In the genomic region with DNA sequence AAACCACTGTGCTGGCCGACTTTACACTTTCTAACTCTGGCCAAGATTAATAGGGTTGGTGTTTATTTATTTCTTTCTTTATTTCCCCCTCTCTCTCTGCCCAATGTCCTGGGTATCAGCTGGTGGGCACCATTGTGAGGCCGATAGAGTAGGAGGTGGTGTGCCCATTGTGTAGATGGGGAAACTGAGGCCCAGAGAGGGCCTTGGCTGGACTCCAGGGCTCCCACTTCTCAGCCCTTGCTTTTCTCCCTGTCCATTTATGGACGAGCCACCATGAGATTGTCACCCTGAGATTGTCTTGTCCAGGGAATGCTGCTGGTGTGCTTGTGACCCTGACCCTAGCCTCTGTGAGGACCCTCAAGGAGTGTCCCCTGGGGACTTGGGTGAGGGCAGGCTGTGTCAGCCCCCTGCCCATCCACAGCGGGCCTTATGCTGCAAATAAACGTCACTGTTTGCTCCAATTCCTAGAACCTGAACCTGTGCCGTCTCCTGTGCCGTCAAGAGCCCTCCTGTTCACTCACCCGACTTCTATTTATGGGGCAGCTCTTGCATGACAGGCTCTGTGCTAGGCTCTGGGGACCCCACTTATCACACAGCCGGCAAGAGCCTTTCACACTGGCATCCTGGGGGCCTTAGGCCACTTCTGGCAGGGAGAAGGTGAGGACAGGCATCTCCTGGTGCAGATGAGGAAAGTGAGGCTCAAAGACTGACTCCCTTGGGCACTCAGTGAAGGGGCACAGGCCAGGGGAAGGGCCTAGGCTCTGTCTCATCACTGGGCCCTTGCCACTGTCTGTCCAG, we compare ENCODE assay signal across 21 cellular contexts. TPM values are rescaled to one million over a fixed set of nuclear protein-coding genes. Genes with fewer than 3 reads are reported as not detected.
DNase-seq lines count a peak whose midpoint lies in the region; ATAC-seq lines count a peak whose summit lies in the region.
"Had no signal": no experiment of that assay in that cellular context is flagged by ENCODE, and none has a peak within 500 bp of the region (broad histone marks: within the 10 kb centered on the region; RNA-seq: fewer than 3 reads in every experiment).

No MANE protein-coding gene starts in this region.

- peaks cover 17% of the 10 kb centered on the region for H3K4me1 Mint-ChIP-seq in activated T-cell treated with anti-CD3 and anti-CD28 coated beads, Interleukin-2, amount 50 U/mL, for 4 hours (ENCODE audit: low read depth)

- H3K9me3 Mint-ChIP-seq in activated T-cell treated with anti-CD3 and anti-CD28 coated beads, Interleukin-2, amount 50 U/mL, for 4 hours: peaks cover 12% of the 10 kb centered on the region
- H3K9me3 Mint-ChIP-seq: nephron had no signal

- H3K27me3 Mint-ChIP-seq in activated T-cell treated with anti-CD3 and anti-CD28 coated beads, Interleukin-2, amount 50 U/mL, for 4 hours (ENCODE audit: low read depth): no peaks in the 10 kb centered on the region
- H3K27me3 Mint-ChIP-seq: activated naive CD8-positive, alpha-beta T cell treated with anti-CD3 and anti-CD28 coated beads, Interleukin-2, amount 50 U/mL, for 24 hours; effector memory CD8-positive, alpha-beta T cell had no signal

- intact Hi-C loops in posterior vena cava (cut with DNase I): no loop called here

- H3K27ac ChIP-seq in cingulate gyrus (ENCODE audit: low read depth, low read length): peak overlapping the region; percentile 79
- H3K27ac ChIP-seq: parathyroid adenoma had no signal

- ATAC-seq in activated T-cell treated with anti-CD3 and anti-CD28 coated beads, Interleukin-2, amount 50 U/mL, for 4 hours: no peak
- no peak for ATAC-seq in GM21423 (IDR thresholded peaks at IDR 0.05; ENCODE audit: unreplicated experiment)
- ATAC-seq: activated naive CD8-positive, alpha-beta T cell treated with anti-CD3 and anti-CD28 coated beads, Interleukin-2, amount 50 U/mL, for 24 hours; effector memory CD8-positive, alpha-beta T cell; esophagus mucosa had no signal

- no peaks in the 10 kb centered on the region for H3K27me3 ChIP-seq in H7 (ENCODE audit: control insufficient read depth, insufficient read depth, low read length)

- peaks cover 8% of the 10 kb centered on the region for H3K36me3 Mint-ChIP-seq in activated T-cell treated with anti-CD3 and anti-CD28 coated beads, Interleukin-2, amount 50 U/mL, for 4 hours (ENCODE audit: insufficient read depth)

- no peak overlapping the region for H3K4me3 Mint-ChIP-seq in activated T-cell treated with anti-CD3 and anti-CD28 coated beads, Interleukin-2, amount 50 U/mL, for 4 hours
- H3K4me3 Mint-ChIP-seq: activated naive CD8-positive, alpha-beta T cell treated with anti-CD3 and anti-CD28 coated beads, Interleukin-2, amount 50 U/mL, for 24 hours; activated T-helper 1 cell treated with anti-CD3 and anti-CD28 coated beads, Interleukin-12 subunit alpha, Interleukin-12 subunit beta, Interleukin-2, Interleukin-4 antibody, amounts not matched to agents 30 ng/mL and 10 ng/mL and 1 ng/mL, durations not matched to agents 14 hours and 24 hours and 36 hours; effector memory CD8-positive, alpha-beta T cell; nephron; T-helper 1 cell treated with Interleukin-12 subunit alpha and Interleukin-12 subunit beta and Interleukin-4 antibody, amounts not matched to agents 30 μg/mL and 1 μg/mL, for 36 hours had no signal

- no peaks in the 10 kb centered on the region for H3K36me3 ChIP-seq in H7 (replicated peaks; ENCODE audit: control insufficient read depth, insufficient read depth, low read length)

- DNase-seq in activated T-cell treated with anti-CD3 and anti-CD28 coated beads, Interleukin-2, amount 50 U/mL, for 1 hour: peak; percentile 8
- no peak for DNase-seq in activated T-cell treated with anti-CD3 and anti-CD28 coated beads, Interleukin-2, amount 50 U/mL, for 4 hours
- DNase-seq in H7 (peak; percentile 5), posterior vena cava (ENCODE audit: low spot score) (peak; percentile 34), AG20443 (ENCODE audit: low spot score) (no peak), NCI-H187 (lab: John Stamatoyannopoulos, UW) (no peak)
- DNase-seq: activated naive CD8-positive, alpha-beta T cell treated with anti-CD3 and anti-CD28 coated beads, Interleukin-2, amount 50 U/mL, for 24 hours; effector memory CD8-positive, alpha-beta T cell; foreskin melanocyte; NCI-H1048; NCI-H1694 treated with DMSO at 0.1 percent for 48 hours had no signal

- no peak overlapping the region for H3K4me3 ChIP-seq in H7 (ENCODE audit: insufficient read depth, low read depth, low read length)

RNA-seq across cellular contexts. Expression of gene SUN5, which starts 24.8 kb away (rescaled TPM):
- total RNA-seq in activated T-cell treated with anti-CD3 and anti-CD28 coated beads, Interleukin-2, amount 50 U/mL, for 4 hours: not detected
- not detected in 2 replicates for total RNA-seq in H7 (2014; rRNA removed; shearing (Covaris generic))
- total RNA-seq in posterior vena cava: not detected
- total RNA-seq: A172; activated T-helper 1 cell treated with anti-CD3 and anti-CD28 coated beads, Interleukin-12 subunit alpha, Interleukin-12 subunit beta, Interleukin-2, Interleukin-4 antibody, amounts not matched to agents 30 ng/mL and 10 ng/mL and 1 ng/mL, durations not matched to agents 14 hours and 24 hours and 36 hours; Caco-2; esophagus mucosa; LHCN-M2 had no signal

RNA-seq across cellular contexts. Expression of gene BPIFB2, which starts 28.1 kb away (rescaled TPM):
- total RNA-seq in activated T-cell treated with anti-CD3 and anti-CD28 coated beads, Interleukin-2, amount 50 U/mL, for 4 hours: under 1 TPM in 1 of 3 donors, not detected in 2; 0.11 TPM
- not detected in 2 replicates for total RNA-seq in H7 (2014; rRNA removed; shearing (Covaris generic))
- not detected for total RNA-seq in posterior vena cava
- total RNA-seq: A172; activated T-helper 1 cell treated with anti-CD3 and anti-CD28 coated beads, Interleukin-12 subunit alpha, Interleukin-12 subunit beta, Interleukin-2, Interleukin-4 antibody, amounts not matched to agents 30 ng/mL and 10 ng/mL and 1 ng/mL, durations not matched to agents 14 hours and 24 hours and 36 hours; Caco-2; LHCN-M2 had no signal

RNA-seq across cellular contexts. Expression of gene BPIFB6, which starts 52.0 kb away (rescaled TPM):
- total RNA-seq in activated T-cell treated with anti-CD3 and anti-CD28 coated beads, Interleukin-2, amount 50 U/mL, for 4 hours: not detected
- total RNA-seq in H7 (2014; rRNA removed; shearing (Covaris generic)): not detected in 2 replicates
- not detected for total RNA-seq in posterior vena cava
- total RNA-seq: A172; activated T-helper 1 cell treated with anti-CD3 and anti-CD28 coated beads, Interleukin-12 subunit alpha, Interleukin-12 subunit beta, Interleukin-2, Interleukin-4 antibody, amounts not matched to agents 30 ng/mL and 10 ng/mL and 1 ng/mL, durations not matched to agents 14 hours and 24 hours and 36 hours; Caco-2; esophagus mucosa; LHCN-M2 had no signal

Comparison
In these comparisons a context has a peak if more than half of its experiments do, and no peak if none do; other contexts are left out.
1. DNase-seq: peak in activated T-cell treated with anti-CD3 and anti-CD28 coated beads, Interleukin-2, amount 50 U/mL, for 1 hour (single experiment), H7 (single experiment) and posterior vena cava (single experiment); none in activated T-cell treated with anti-CD3 and anti-CD28 coated beads, Interleukin-2, amount 50 U/mL, for 4 hours (single experiment), AG20443 (single experiment) and NCI-H187 (0 of 2).